Comparison of ENCODE assay signal across 1 cellular context in genomic region chr7:99500637-99501009, GRCh38.
TF ChIP-seq lines count a peak whose summit lies in the region.

No MANE protein-coding gene starts in this region.

TF ChIP-seq in SK-N-SH, 30 proteins besides CTCF, POLR2A, EP300 and RAD21 (continued from another document):
- TF ChIP-seq REST (IDR thresholded peaks at IDR 0.05; ENCODE audit: low read depth, low read length) (no peak), RXRA (IDR thresholded peaks at IDR 0.05; ENCODE audit: borderline replicate concordance, low read depth) (no peak), MAX (IDR thresholded peaks at IDR 0.05; ENCODE audit: low read depth) (no peak), POLR2AphosphoS5 (IDR thresholded peaks at IDR 0.05; ENCODE audit: low read depth, low read length) (no peak), NRF1 (IDR thresholded peaks at IDR 0.05; ENCODE audit: low read depth, low read length) (no peak), ZBTB33 (IDR thresholded peaks at IDR 0.05; ENCODE audit: borderline replicate concordance, low read depth) (no peak)
